In genomic region chr11:942853-943252, GRCh38 we compare ENCODE assay signal across 10 cellular contexts. TPM values are rescaled to one million over a fixed set of nuclear protein-coding genes. Genes with fewer than 3 reads are reported as not detected.
A peak's percentile ranks its signal among the peaks of the same experiment; 100 is the strongest.
DNase-seq lines count a peak whose midpoint lies in the region; ATAC-seq and TF ChIP-seq lines count a peak whose summit lies in the region.
"Had no signal": no experiment of that assay in that cellular context is flagged by ENCODE, and none has a peak within 500 bp of the region (broad histone marks: within the 10 kb centered on the region; RNA-seq: fewer than 3 reads in every experiment).

No MANE protein-coding gene starts in this region.

- DNase-seq in Right ventricle myocardium superior (no peak), Right ventricle myocardium inferior (ENCODE audit: missing footprints) (no peak), cardiac fibroblast (ENCODE audit: low read depth in 2 of 2) (peak; percentile 72 to 78), left kidney (ENCODE audit: low read depth, low spot score) (peak; percentile 44), type B pancreatic cell (ENCODE audit: extremely low spot score, unreplicated experiment) (no peak), ureter (ENCODE audit: low spot score) (no peak), mucosa of gallbladder (ENCODE audit: low spot score) (no peak)
- no peak for DNase-seq in stimulated activated CD4-positive, alpha-beta T cell treated with anti-CD3 and anti-CD28 coated beads, Interleukin-4, amount 100 ng/mL, for 1 hour
- DNase-seq: naive thymus-derived CD4-positive, alpha-beta T cell; NCI-H774 had no signal

- TF ChIP-seq CTCF in cardiac fibroblast (IDR thresholded peaks at IDR 0.05; ENCODE audit: low read depth, low read length) (no peak), type B pancreatic cell (conservative IDR thresholded peaks at IDR 0.05) (no peak)

- intact Hi-C loops in Right ventricle myocardium superior (cut with DNase I) (no loop called here), Right ventricle myocardium inferior (cut with DNase I) (no loop called here)

- peaks cover 19% of the 10 kb centered on the region for H3K36me3 Mint-ChIP-seq in type B pancreatic cell

- peak overlapping the region; percentile 68 for H3K27ac Mint-ChIP-seq in type B pancreatic cell

- H3K4me3 ChIP-seq in cardiac fibroblast (replicated peaks in 1 of 2; ENCODE audit: low read depth in 2 of 2, low read length in 2 of 2): no peak overlapping the region

- H3K27me3 Mint-ChIP-seq in type B pancreatic cell: no peaks in the 10 kb centered on the region
- H3K27me3 Mint-ChIP-seq: naive thymus-derived CD4-positive, alpha-beta T cell had no signal

- H3K9me3 Mint-ChIP-seq in type B pancreatic cell: no peaks in the 10 kb centered on the region

- H3K4me3 Mint-ChIP-seq in type B pancreatic cell: no peak overlapping the region
- H3K4me3 Mint-ChIP-seq: naive thymus-derived CD4-positive, alpha-beta T cell had no signal

- H3K4me1 Mint-ChIP-seq in type B pancreatic cell (ENCODE audit: unreplicated experiment): peaks cover 53% of the 10 kb centered on the region

- ATAC-seq in Right ventricle myocardium superior (ENCODE audit: poor library complexity) (peak; percentile 14), Right ventricle myocardium inferior (no peak)
- ATAC-seq: naive thymus-derived CD4-positive, alpha-beta T cell had no signal

RNA-seq across cellular contexts. Expression of gene AP2A2, which starts 17.2 kb away (rescaled TPM):
- 53.5 TPM for total RNA-seq in Right ventricle myocardium superior
- total RNA-seq in Right ventricle myocardium inferior: 51.7 TPM
- total RNA-seq in type B pancreatic cell (ENCODE audit: low replicate concordance): 82.6 and 109 TPM in 2 replicates
- 100 TPM for total RNA-seq in ureter
- total RNA-seq in mucosa of gallbladder: 91.8 TPM

RNA-seq across cellular contexts. Expression of gene CHID1, which starts 32.2 kb away (rescaled TPM):
- 48.3 TPM for total RNA-seq in Right ventricle myocardium superior
- 49.4 TPM for total RNA-seq in Right ventricle myocardium inferior
- total RNA-seq in type B pancreatic cell (ENCODE audit: low replicate concordance): 98.9 and 100 TPM in 2 replicates
- 116 TPM for total RNA-seq in ureter
- total RNA-seq in mucosa of gallbladder: 101 TPM

Comparison
In these comparisons a context has a peak if more than half of its experiments do, and no peak if none do; other contexts are left out.
1. DNase-seq: peak in cardiac fibroblast (2 of 2) and left kidney (single experiment); none in Right ventricle myocardium superior (single experiment), Right ventricle myocardium inferior (single experiment), type B pancreatic cell (single experiment), stimulated activated CD4-positive, alpha-beta T cell treated with anti-CD3 and anti-CD28 coated beads, Interleukin-4, amount 100 ng/mL, for 1 hour (single experiment), ureter (single experiment) and mucosa of gallbladder (single experiment).